17 cellular contexts compared by ENCODE assay signal in the genomic region with DNA sequence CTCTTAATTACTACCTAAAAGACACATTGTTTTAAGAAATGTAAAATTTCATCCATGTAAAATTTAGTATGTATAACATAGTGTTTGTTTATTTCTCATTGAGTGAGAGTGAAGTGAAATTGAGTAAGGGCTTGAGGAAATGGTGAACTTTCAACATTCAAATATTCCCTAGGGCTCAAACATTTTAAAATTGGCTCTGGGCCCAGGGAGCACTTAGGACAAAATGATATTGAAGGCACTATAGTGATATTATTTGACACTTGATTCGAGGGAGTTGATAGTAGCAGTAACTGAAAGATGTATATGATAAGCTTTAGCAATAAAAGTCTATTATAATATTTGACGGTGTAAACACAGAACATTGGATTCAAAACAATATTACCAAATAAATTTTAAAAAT.
"Had no signal": no experiment of that assay in that cellular context is flagged by ENCODE, and none has a peak within 500 bp of the region (broad histone marks: within the 10 kb centered on the region; RNA-seq: fewer than 3 reads in every experiment).

No MANE protein-coding gene starts in this region.

- H3K4me2 ChIP-seq: smooth muscle cell had no signal

- H3K27ac ChIP-seq: dorsolateral prefrontal cortex, foreskin keratinocyte, lower lobe of right lung, neutrophil, thyroid gland, uterus had no signal

- H3K4me1 Mint-ChIP-seq: activated naive CD8-positive, alpha-beta T cell treated with anti-CD3 and anti-CD28 coated beads for 36 hours; naive B cell; stimulated activated effector memory CD8-positive, alpha-beta T cell treated with anti-CD3 and anti-CD28 coated beads, Interleukin-12 subunit alpha, Interleukin-12 subunit beta, amount 100 ng/mL, for 72 hours had no signal

- H3K36me3 Mint-ChIP-seq: activated CD4-positive, alpha-beta memory T cell treated with anti-CD3 and anti-CD28 coated beads for 36 hours; activated naive CD8-positive, alpha-beta T cell treated with anti-CD3 and anti-CD28 coated beads for 36 hours; naive B cell; stimulated activated effector memory CD8-positive, alpha-beta T cell treated with anti-CD3 and anti-CD28 coated beads, Interleukin-12 subunit alpha, Interleukin-12 subunit beta, amount 100 ng/mL, for 72 hours had no signal

- DNase-seq: activated CD4-positive, alpha-beta memory T cell treated with anti-CD3 and anti-CD28 coated beads for 36 hours; activated CD4-positive, alpha-beta T cell treated with anti-CD3 and anti-CD28 coated beads for 1 hour; activated gamma-delta T cell treated with Interleukin-2 at 50 U/mL for 16 hours; activated naive CD8-positive, alpha-beta T cell treated with anti-CD3 and anti-CD28 coated beads for 36 hours; activated T-cell treated with anti-CD3 and anti-CD28 coated beads, Interleukin-2, amount 50 U/mL, for 72 hours; anterior cingulate cortex; dorsolateral prefrontal cortex; foreskin keratinocyte; left cardiac atrium; lower lobe of right lung; naive B cell; right cardiac atrium; thyroid gland; uterus had no signal

- H3K36me3 ChIP-seq: lower lobe of right lung, neutrophil, thyroid gland, uterus had no signal

- H3K4me3 ChIP-seq: dorsolateral prefrontal cortex, lower lobe of right lung, smooth muscle cell, thyroid gland, uterus had no signal

- ATAC-seq: activated T-cell treated with anti-CD3 and anti-CD28 coated beads, Interleukin-2, amount 50 U/mL, for 72 hours; foreskin keratinocyte; left cardiac atrium; lower lobe of right lung; right cardiac atrium; stimulated activated effector memory CD8-positive, alpha-beta T cell treated with anti-CD3 and anti-CD28 coated beads, Interleukin-12 subunit alpha, Interleukin-12 subunit beta, amount 100 ng/mL, for 72 hours had no signal

- H3K9me3 ChIP-seq: lower lobe of right lung, neutrophil, thyroid gland, uterus had no signal

- H3K27me3 Mint-ChIP-seq: activated CD4-positive, alpha-beta memory T cell treated with anti-CD3 and anti-CD28 coated beads for 36 hours; activated naive CD8-positive, alpha-beta T cell treated with anti-CD3 and anti-CD28 coated beads for 36 hours; naive B cell had no signal

- H3K4me3 Mint-ChIP-seq: activated CD4-positive, alpha-beta memory T cell treated with anti-CD3 and anti-CD28 coated beads for 36 hours; activated naive CD8-positive, alpha-beta T cell treated with anti-CD3 and anti-CD28 coated beads for 36 hours; activated T-cell treated with anti-CD3 and anti-CD28 coated beads, Interleukin-2, amount 50 U/mL, for 72 hours; naive B cell; stimulated activated effector memory CD8-positive, alpha-beta T cell treated with anti-CD3 and anti-CD28 coated beads, Interleukin-12 subunit alpha, Interleukin-12 subunit beta, amount 100 ng/mL, for 72 hours had no signal

- H3K27ac Mint-ChIP-seq: activated CD4-positive, alpha-beta memory T cell treated with anti-CD3 and anti-CD28 coated beads for 36 hours; activated naive CD8-positive, alpha-beta T cell treated with anti-CD3 and anti-CD28 coated beads for 36 hours; activated T-cell treated with anti-CD3 and anti-CD28 coated beads, Interleukin-2, amount 50 U/mL, for 72 hours; naive B cell; stimulated activated effector memory CD8-positive, alpha-beta T cell treated with anti-CD3 and anti-CD28 coated beads, Interleukin-12 subunit alpha, Interleukin-12 subunit beta, amount 100 ng/mL, for 72 hours had no signal

- H3K27me3 ChIP-seq: dorsolateral prefrontal cortex, foreskin keratinocyte, neutrophil, thyroid gland, uterus had no signal

- H3K4me1 ChIP-seq: foreskin keratinocyte, lower lobe of right lung, thyroid gland, uterus had no signal
